In the genomic region with DNA sequence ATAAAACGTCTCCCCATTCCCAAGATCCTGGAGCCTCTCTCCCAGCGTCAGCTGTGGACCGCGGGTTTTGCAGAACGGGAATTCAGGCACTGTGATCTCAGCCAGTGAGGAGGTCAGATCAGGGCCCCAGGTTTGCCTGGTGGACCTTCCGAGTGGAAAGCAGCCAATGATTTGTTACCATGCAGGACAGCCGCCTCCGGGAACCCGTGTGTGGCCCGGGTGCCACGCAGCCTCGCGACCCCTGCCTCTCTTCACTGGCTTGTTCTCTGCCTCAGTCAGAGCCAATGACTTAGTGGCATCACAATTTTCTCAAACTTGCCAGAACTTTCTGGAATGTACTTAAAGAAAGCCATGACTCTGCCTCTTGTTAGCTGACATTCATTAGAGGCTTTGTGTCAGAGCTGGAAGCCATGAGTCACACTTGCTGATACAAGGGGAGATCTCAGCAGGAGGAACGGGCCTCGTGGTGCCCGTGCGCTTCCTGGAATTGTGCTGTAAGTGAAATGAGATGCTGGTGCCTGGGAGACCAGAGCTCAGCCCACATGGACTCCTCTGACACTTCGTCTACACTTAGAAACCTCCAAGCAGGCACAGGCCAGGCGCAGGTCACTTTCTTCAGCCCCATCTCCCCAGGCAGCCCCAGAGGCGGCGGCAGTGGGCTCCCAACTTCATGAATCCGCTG, we compare ENCODE assay signal across 9 cellular contexts.
A peak's percentile ranks its signal among the peaks of the same experiment; 100 is the strongest.
DNase-seq lines count a peak whose midpoint lies in the region; TF ChIP-seq lines count a peak whose summit lies in the region.
"Had no signal": no experiment of that assay in that cellular context is flagged by ENCODE, and none has a peak within 500 bp of the region (broad histone marks: within the 10 kb centered on the region; RNA-seq: fewer than 3 reads in every experiment).

No MANE protein-coding gene starts in this region.

- no peaks in the 10 kb centered on the region for H4K20me1 ChIP-seq in mammary epithelial cell (ENCODE audit: insufficient read depth, low read length)

- TF ChIP-seq POLR2A in ovary (IDR thresholded peaks at IDR 0.05), result no peak

- CTCF ChIA-PET in mammary epithelial cell (lab: Charles Lee; ENCODE audit: low non-redundant PET), result no interaction called here

- in situ Hi-C loops in ACHN (cut with HindIII; ENCODE audit: low pct_ligation_motif_present, low pct_unique_long_range_greater_than_20kb, low sequenced_read_pairs) (no loop called here), mammary epithelial cell (cut with MboI; ENCODE audit: low sequenced_read_pairs in 2 of 2) (no loop called here), HAP-1 (cut with MboI; ENCODE audit: low sequenced_read_pairs) (no loop called here)

- H3K36me3 ChIP-seq in mammary epithelial cell (ENCODE audit: insufficient read depth, low read length) (no peaks in the 10 kb centered on the region), ovary (no peaks in the 10 kb centered on the region), HAP-1 (replicated peaks) (no peaks in the 10 kb centered on the region)
- H3K36me3 ChIP-seq: uterus had no signal

- no TSS peak for BruUV-seq in mammary epithelial cell (replicated peaks; lab: Mats Ljungman, UMichigan)

- dilution Hi-C loops in mammary epithelial cell (cut with HindIII; ENCODE audit: low sequenced_read_pairs), result no loop called here

- H3K4me1 ChIP-seq in mammary epithelial cell (ENCODE audit: insufficient read depth, low read length) (peaks cover 13% of the 10 kb centered on the region), ovary (ENCODE audit: insufficient read depth) (peaks cover 1% of the 10 kb centered on the region), HAP-1 (no peaks in the 10 kb centered on the region)
- H3K4me1 ChIP-seq: uterus had no signal

- no peak for TF ChIP-seq EP300 in ovary (IDR thresholded peaks at IDR 0.05)

- H3K27me3 ChIP-seq in mammary epithelial cell (ENCODE audit: insufficient read depth, low read length) (no peaks in the 10 kb centered on the region), ovary (no peaks in the 10 kb centered on the region), HAP-1 (ENCODE audit: low read depth) (no peaks in the 10 kb centered on the region)
- H3K27me3 ChIP-seq: uterus had no signal

- peak overlapping the region; percentile 42 for H3K4me2 ChIP-seq in mammary epithelial cell (ENCODE audit: insufficient read depth, low read depth, low read length)

- H3K27ac ChIP-seq in mammary epithelial cell (ENCODE audit: insufficient read depth, low read depth, low read length) (no peak overlapping the region), ovary (no peak overlapping the region)
- H3K27ac ChIP-seq: uterus had no signal

- peak overlapping the region; percentile 63 for H2AFZ ChIP-seq in mammary epithelial cell (ENCODE audit: low read depth, low read length)

- H3K4me3 ChIP-seq in mammary epithelial cell (replicated peaks in 1 of 3; ENCODE audit: insufficient read depth in 1 of 3, low read depth in 2 of 3, low read length in 3 of 3) (no peak overlapping the region), ovary (no peak overlapping the region), HAP-1 (no peak overlapping the region)
- H3K4me3 ChIP-seq: uterus had no signal

- WGBS in mammary epithelial cell (ENCODE audit: low coverage, missing lambda C conversion rate), result 38% methylated on average over 14 of the region's 22 CpGs
- 48 to 74% (median 59%) methylated on average over 22 of the region's 22 CpGs for WGBS in ovary, 3 donors

- H3K9ac ChIP-seq in mammary epithelial cell (ENCODE audit: insufficient read depth, low read length), result no peak overlapping the region

- no peaks in the 10 kb centered on the region for H3K79me2 ChIP-seq in mammary epithelial cell (ENCODE audit: insufficient read depth, low read length)

- TF ChIP-seq CTCF in mammary epithelial cell (conservative IDR thresholded peaks at IDR 0.05 in 1 of 2, IDR thresholded peaks at IDR 0.05 in 1 of 2; ENCODE audit: extremely low read depth in 1 of 2, insufficient read depth in 1 of 2, low read depth in 1 of 2, low read length in 2 of 2) (no peak), ovary (IDR thresholded peaks at IDR 0.05) (no peak)

- peak; percentile 16 for DNase-seq in ACHN
- peak; percentile 46 for DNase-seq in HK-2 (ENCODE audit: unreplicated experiment)
- DNase-seq in mammary epithelial cell, result peak; percentile 68
- DNase-seq in lung microvascular endothelial cell (ENCODE audit: low read depth in 2 of 2), result peak; percentile 87 to 99
- DNase-seq in ovary, result no peak
- no peak for DNase-seq in NCI-H524 (lab: John Stamatoyannopoulos, UW)
- no peak for DNase-seq in inferior parietal cortex (ENCODE audit: extremely low spot score)
- DNase-seq in HAP-1 (ENCODE audit: low spot score in 2 of 2), result no peak

- intact Hi-C loops in mammary epithelial cell (cut with micrococcal nuclease) (no loop called here), ovary (cut with DNase I) (no loop called here)

- H3K9me3 ChIP-seq in mammary epithelial cell (replicated peaks; ENCODE audit: insufficient read depth, low read length) (no peaks in the 10 kb centered on the region), ovary (no peaks in the 10 kb centered on the region), HAP-1 (no peaks in the 10 kb centered on the region)
- H3K9me3 ChIP-seq: uterus had no signal

Comparison
In these comparisons a context has a peak if more than half of its experiments do, and no peak if none do; other contexts are left out.
1. DNase-seq: peak in ACHN (single experiment), HK-2 (single experiment), mammary epithelial cell (single experiment) and lung microvascular endothelial cell (2 of 2); none in ovary (0 of 5), NCI-H524 (0 of 2), inferior parietal cortex (single experiment) and HAP-1 (0 of 2).